In the genomic region with DNA sequence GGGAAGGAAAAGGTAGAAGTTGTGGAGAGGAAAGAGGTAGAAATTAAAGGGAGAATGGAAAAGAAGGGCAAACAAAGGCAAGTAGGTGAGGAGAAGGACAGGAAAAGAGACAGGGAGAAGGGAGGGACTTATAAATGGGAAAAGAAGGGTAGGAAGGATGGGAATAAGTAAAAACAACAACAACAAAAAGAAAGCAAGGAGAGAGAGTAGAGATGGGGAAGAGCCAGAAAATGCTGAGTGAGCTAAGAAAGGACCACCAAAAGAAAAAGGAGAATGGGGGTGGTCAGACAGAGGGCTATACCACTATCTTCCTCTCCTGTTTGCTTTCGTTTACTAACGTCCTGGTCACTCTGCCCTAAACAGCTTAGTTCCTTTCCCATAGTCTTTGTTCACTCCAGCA, we compare ENCODE assay signal across 24 cellular contexts. TPM values are rescaled to one million over a fixed set of nuclear protein-coding genes. Genes with fewer than 3 reads are reported as not detected.
DNase-seq lines count a peak whose midpoint lies in the region; ATAC-seq and TF ChIP-seq lines count a peak whose summit lies in the region.
"Had no signal": no experiment of that assay in that cellular context is flagged by ENCODE, and none has a peak within 500 bp of the region (broad histone marks: within the 10 kb centered on the region; RNA-seq: fewer than 3 reads in every experiment).

No MANE protein-coding gene starts in this region.

- no peaks in the 10 kb centered on the region for H3K9me2 ChIP-seq in GM23248 (ENCODE audit: insufficient read depth)

- H3K4me1 Mint-ChIP-seq in activated T-cell treated with anti-CD3 and anti-CD28 coated beads, Interleukin-2, amount 50 U/mL, for 72 hours (ENCODE audit: low read depth) = peaks cover 19% of the 10 kb centered on the region
- peaks cover 18% of the 10 kb centered on the region for H3K4me1 Mint-ChIP-seq in nephron progenitor cell

- H3K9me3 Mint-ChIP-seq in activated T-cell treated with anti-CD3 and anti-CD28 coated beads, Interleukin-2, amount 50 U/mL, for 72 hours = no peaks in the 10 kb centered on the region
- no peaks in the 10 kb centered on the region for H3K9me3 Mint-ChIP-seq in nephron progenitor cell
- H3K9me3 Mint-ChIP-seq: activated naive CD8-positive, alpha-beta T cell treated with anti-CD3 and anti-CD28 coated beads, Interleukin-2, amount 10 ng/mL, durations not matched to agents 7 days and 5 days; activated T-cell treated with anti-CD3 and anti-CD28 coated beads, Interleukin-2, amount 50 U/mL, for 4 hours; HFFc6; naive thymus-derived CD4-positive, alpha-beta T cell; stimulated activated effector memory CD8-positive, alpha-beta T cell treated with anti-CD3 and anti-CD28 coated beads, Interleukin-12 subunit alpha, Interleukin-12 subunit beta, amount 100 ng/mL, for 72 hours had no signal

- H3K27ac ChIP-seq in GM23248 = peak overlapping the region; percentile 93; the same call in 1 of the 2 replicates
- peak overlapping the region; percentile 8 for H3K27ac ChIP-seq in angular gyrus (ENCODE audit: low read depth, low read length)
- H3K27ac ChIP-seq: brain microvascular endothelial cell, SJCRH30 had no signal

- H3K4me3 ChIP-seq in GM23248 = 0 out of 2 replicates have a peak overlapping the region, but pooled peaks have one; percentile 97

- H3K27ac Mint-ChIP-seq in activated T-cell treated with anti-CD3 and anti-CD28 coated beads, Interleukin-2, amount 50 U/mL, for 72 hours = peak overlapping the region; percentile 23
- H3K27ac Mint-ChIP-seq in nephron progenitor cell = peak overlapping the region; percentile 43
- H3K27ac Mint-ChIP-seq: activated naive CD8-positive, alpha-beta T cell treated with anti-CD3 and anti-CD28 coated beads, Interleukin-2, amount 10 ng/mL, durations not matched to agents 7 days and 5 days; HFFc6; naive thymus-derived CD4-positive, alpha-beta T cell; stimulated activated effector memory CD8-positive, alpha-beta T cell treated with anti-CD3 and anti-CD28 coated beads, Interleukin-12 subunit alpha, Interleukin-12 subunit beta, amount 100 ng/mL, for 72 hours had no signal

- no peaks in the 10 kb centered on the region for H3K27me3 Mint-ChIP-seq in activated T-cell treated with anti-CD3 and anti-CD28 coated beads, Interleukin-2, amount 50 U/mL, for 72 hours (ENCODE audit: low read depth)
- H3K27me3 Mint-ChIP-seq in nephron progenitor cell (ENCODE audit: low read depth, poor library complexity) = peaks cover 8% of the 10 kb centered on the region
- H3K27me3 Mint-ChIP-seq: activated naive CD8-positive, alpha-beta T cell treated with anti-CD3 and anti-CD28 coated beads, Interleukin-2, amount 10 ng/mL, durations not matched to agents 7 days and 5 days; naive thymus-derived CD4-positive, alpha-beta T cell had no signal

- no peaks in the 10 kb centered on the region for H3K27me3 ChIP-seq in GM23248 (replicated peaks; ENCODE audit: insufficient read depth)
- H3K27me3 ChIP-seq: brain microvascular endothelial cell, SJCRH30 had no signal

- no peak overlapping the region for H3K9ac ChIP-seq in GM23248
- H3K9ac ChIP-seq: parathyroid adenoma had no signal

- no peak overlapping the region; the same call in 1 of the 2 replicates for H2AFZ ChIP-seq in GM23248

- peaks cover 0 to 2% of the 10 kb centered on the region in 2 donors for H3K36me3 Mint-ChIP-seq in activated T-cell treated with anti-CD3 and anti-CD28 coated beads, Interleukin-2, amount 50 U/mL, for 72 hours (ENCODE audit: insufficient read depth in 2 of 2)
- peaks cover 6% of the 10 kb centered on the region for H3K36me3 Mint-ChIP-seq in nephron progenitor cell (ENCODE audit: low read depth)

- WGBS in GM23248 (ENCODE audit: low coverage in 1 of 2, low lambda C conversion rate in 2 of 2, missing lambda C conversion rate in 2 of 2), 2 experiments = 97 to 98% methylated on average over 2 of the region's 2 CpGs

- H3K4me2 ChIP-seq in GM23248 (ENCODE audit: unreplicated experiment) = no peak overlapping the region

- no peak overlapping the region for H3K4me3 Mint-ChIP-seq in activated T-cell treated with anti-CD3 and anti-CD28 coated beads, Interleukin-2, amount 50 U/mL, for 72 hours
- H3K4me3 Mint-ChIP-seq in nephron progenitor cell = no peak overlapping the region
- H3K4me3 Mint-ChIP-seq: activated naive CD8-positive, alpha-beta T cell treated with anti-CD3 and anti-CD28 coated beads, Interleukin-2, amount 10 ng/mL, durations not matched to agents 7 days and 5 days; activated T-cell treated with anti-CD3 and anti-CD28 coated beads, Interleukin-2, amount 50 U/mL, for 4 hours; HFFc6; stimulated activated effector memory CD8-positive, alpha-beta T cell treated with anti-CD3 and anti-CD28 coated beads, Interleukin-12 subunit alpha, Interleukin-12 subunit beta, amount 100 ng/mL, for 72 hours had no signal

- in situ Hi-C loops in GM23248 (cut with MboI) = no loop called here

- no peak for DNase-seq in activated T-cell treated with anti-CD3 and anti-CD28 coated beads, Interleukin-2, amount 50 U/mL, for 72 hours
- DNase-seq in activated T-cell treated with anti-CD3 and anti-CD28 coated beads, Interleukin-2, amount 50 U/mL, for 1 hour = no peak
- DNase-seq in GM23248 (no peak), nephron progenitor cell (no peak), omental fat pad (ENCODE audit: low spot score) (no peak), NCI-H345 (lab: John Stamatoyannopoulos, UW) (no peak), kidney tubule cell (ENCODE audit: low spot score) (no peak)
- DNase-seq: activated CD4-positive, CD25-positive, alpha-beta regulatory T cell; activated naive CD8-positive, alpha-beta T cell treated with anti-CD3 and anti-CD28 coated beads, Interleukin-2, amount 10 ng/mL, durations not matched to agents 7 days and 5 days; activated T-cell treated with anti-CD3 and anti-CD28 coated beads, Interleukin-2, amount 50 U/mL, for 4 hours; brain microvascular endothelial cell; cortex of kidney; DMS153; GF-D8; HFFc6; mesenchymal stem cell; naive thymus-derived CD4-positive, alpha-beta T cell; NCI-H187 treated with DMSO at 0.1 percent for 48 hours; NCI-H82; SJCRH30 had no signal

- no peaks in the 10 kb centered on the region for H3K36me3 ChIP-seq in GM23248 (ENCODE audit: low read depth)
- H3K36me3 ChIP-seq: brain microvascular endothelial cell, thoracic aorta had no signal

- TF ChIP-seq CTCF in nephron progenitor cell (IDR thresholded peaks at IDR 0.05) (no peak), omental fat pad (IDR thresholded peaks at IDR 0.05) (no peak)

- H3K4me1 ChIP-seq in GM23248 (ENCODE audit: insufficient read depth) = peaks cover 27% of the 10 kb centered on the region

- no peak for ATAC-seq in activated T-cell treated with anti-CD3 and anti-CD28 coated beads, Interleukin-2, amount 50 U/mL, for 72 hours (replicated peaks in 1 of 2)
- ATAC-seq in omental fat pad (ENCODE audit: low FRiP score) = no peak
- ATAC-seq: activated T-cell treated with anti-CD3 and anti-CD28 coated beads, Interleukin-2, amount 50 U/mL, for 4 hours; naive thymus-derived CD4-positive, alpha-beta T cell; stimulated activated effector memory CD8-positive, alpha-beta T cell treated with anti-CD3 and anti-CD28 coated beads, Interleukin-12 subunit alpha, Interleukin-12 subunit beta, amount 100 ng/mL, for 72 hours had no signal

- peaks cover 37% of the 10 kb centered on the region for H3K79me2 ChIP-seq in GM23248 (ENCODE audit: insufficient read depth)

- peaks cover 32% of the 10 kb centered on the region for H3F3A ChIP-seq in GM23248 (ENCODE audit: insufficient read depth)

- no peaks in the 10 kb centered on the region for H3K9me3 ChIP-seq in GM23248 (ENCODE audit: low read depth)
- H3K9me3 ChIP-seq: SJCRH30, thoracic aorta had no signal

- no peaks in the 10 kb centered on the region for H4K20me1 ChIP-seq in GM23248 (ENCODE audit: insufficient read depth)

RNA-seq across cellular contexts. Expression of a gene that starts 1.7 kb away (rescaled TPM):
- total RNA-seq in activated T-cell treated with anti-CD3 and anti-CD28 coated beads, Interleukin-2, amount 50 U/mL, for 72 hours = 100 to 1,000 TPM; 108 to 117 TPM
- total RNA-seq in GM23248 (2014; rRNA removed; shearing (Covaris generic)) = 137 and 146 TPM in 2 replicates
- polyA plus RNA-seq in GM23248 (2016; fragmentation: Nextera tagmentation; extraction: Ambion mirVana) = 141 and 144 TPM in 2 replicates
- 100 to 1,000 TPM in 3 of 4 donors, 10 to 100 TPM in 1; 96.9 to 120 (median 112) TPM for total RNA-seq in omental fat pad

RNA-seq across cellular contexts. Expression of a gene that starts 17.9 kb away (rescaled TPM):
- 10 to 100 TPM; 26.8 to 32.2 TPM for total RNA-seq in activated T-cell treated with anti-CD3 and anti-CD28 coated beads, Interleukin-2, amount 50 U/mL, for 72 hours
- total RNA-seq in GM23248 (2014; rRNA removed; shearing (Covaris generic)) = 10.0 and 17.1 TPM in 2 replicates
- polyA plus RNA-seq in GM23248 (2016; fragmentation: Nextera tagmentation; extraction: Ambion mirVana) = 5.6 and 7.2 TPM in 2 replicates
- total RNA-seq in omental fat pad = 1 to 10 TPM; 1.0 to 2.2 (median 1.3) TPM
